1 cellular context compared by ENCODE assay signal in the genomic region with DNA sequence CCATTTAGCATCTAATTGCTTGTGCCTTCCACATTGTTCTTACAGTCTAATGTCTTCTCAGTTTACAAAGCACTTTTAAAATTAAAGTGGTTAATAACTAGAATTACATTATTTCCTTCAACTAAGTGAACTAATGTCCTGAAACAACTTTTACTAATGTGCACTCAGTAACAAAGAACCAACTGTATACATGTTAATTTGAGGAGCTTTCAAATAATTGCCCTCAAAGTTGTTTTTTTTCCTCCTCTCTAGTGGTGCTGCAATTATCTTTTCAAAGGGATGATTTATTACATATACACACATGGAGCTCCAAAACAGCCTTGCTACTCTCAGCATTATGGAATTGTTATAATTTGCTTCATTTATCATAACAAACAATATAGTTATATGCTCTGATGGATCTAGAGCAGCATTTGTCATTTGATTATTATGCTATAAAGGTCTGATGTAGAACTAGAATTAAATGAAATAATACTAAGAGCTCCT.
TF ChIP-seq lines count a peak whose summit lies in the region.

No MANE protein-coding gene starts in this region.

TF ChIP-seq in SK-N-SH, 30 proteins besides CTCF, POLR2A, EP300 and RAD21 (continued from another document):
- TF ChIP-seq, protein P1, sequence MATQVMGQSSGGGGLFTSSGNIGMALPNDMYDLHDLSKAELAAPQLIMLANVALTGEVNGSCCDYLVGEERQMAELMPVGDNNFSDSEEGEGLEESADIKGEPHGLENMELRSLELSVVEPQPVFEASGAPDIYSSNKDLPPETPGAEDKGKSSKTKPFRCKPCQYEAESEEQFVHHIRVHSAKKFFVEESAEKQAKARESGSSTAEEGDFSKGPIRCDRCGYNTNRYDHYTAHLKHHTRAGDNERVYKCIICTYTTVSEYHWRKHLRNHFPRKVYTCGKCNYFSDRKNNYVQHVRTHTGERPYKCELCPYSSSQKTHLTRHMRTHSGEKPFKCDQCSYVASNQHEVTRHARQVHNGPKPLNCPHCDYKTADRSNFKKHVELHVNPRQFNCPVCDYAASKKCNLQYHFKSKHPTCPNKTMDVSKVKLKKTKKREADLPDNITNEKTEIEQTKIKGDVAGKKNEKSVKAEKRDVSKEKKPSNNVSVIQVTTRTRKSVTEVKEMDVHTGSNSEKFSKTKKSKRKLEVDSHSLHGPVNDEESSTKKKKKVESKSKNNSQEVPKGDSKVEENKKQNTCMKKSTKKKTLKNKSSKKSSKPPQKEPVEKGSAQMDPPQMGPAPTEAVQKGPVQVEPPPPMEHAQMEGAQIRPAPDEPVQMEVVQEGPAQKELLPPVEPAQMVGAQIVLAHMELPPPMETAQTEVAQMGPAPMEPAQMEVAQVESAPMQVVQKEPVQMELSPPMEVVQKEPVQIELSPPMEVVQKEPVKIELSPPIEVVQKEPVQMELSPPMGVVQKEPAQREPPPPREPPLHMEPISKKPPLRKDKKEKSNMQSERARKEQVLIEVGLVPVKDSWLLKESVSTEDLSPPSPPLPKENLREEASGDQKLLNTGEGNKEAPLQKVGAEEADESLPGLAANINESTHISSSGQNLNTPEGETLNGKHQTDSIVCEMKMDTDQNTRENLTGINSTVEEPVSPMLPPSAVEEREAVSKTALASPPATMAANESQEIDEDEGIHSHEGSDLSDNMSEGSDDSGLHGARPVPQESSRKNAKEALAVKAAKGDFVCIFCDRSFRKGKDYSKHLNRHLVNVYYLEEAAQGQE (IDR thresholded peaks at IDR 0.05; ENCODE audit: low read depth, low read length) = no peak
- TF ChIP-seq MEF2A (IDR thresholded peaks at IDR 0.05; ENCODE audit: borderline replicate concordance, low read depth) = no peak
- TF ChIP-seq FOSL2 (IDR thresholded peaks at IDR 0.05; ENCODE audit: borderline replicate concordance, low read depth) = no peak
- no peak for TF ChIP-seq RCOR1 (IDR thresholded peaks at IDR 0.05; ENCODE audit: low read length)
- TF ChIP-seq, protein P2, sequence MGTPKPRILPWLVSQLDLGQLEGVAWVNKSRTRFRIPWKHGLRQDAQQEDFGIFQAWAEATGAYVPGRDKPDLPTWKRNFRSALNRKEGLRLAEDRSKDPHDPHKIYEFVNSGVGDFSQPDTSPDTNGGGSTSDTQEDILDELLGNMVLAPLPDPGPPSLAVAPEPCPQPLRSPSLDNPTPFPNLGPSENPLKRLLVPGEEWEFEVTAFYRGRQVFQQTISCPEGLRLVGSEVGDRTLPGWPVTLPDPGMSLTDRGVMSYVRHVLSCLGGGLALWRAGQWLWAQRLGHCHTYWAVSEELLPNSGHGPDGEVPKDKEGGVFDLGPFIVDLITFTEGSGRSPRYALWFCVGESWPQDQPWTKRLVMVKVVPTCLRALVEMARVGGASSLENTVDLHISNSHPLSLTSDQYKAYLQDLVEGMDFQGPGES (IDR thresholded peaks at IDR 0.05; ENCODE audit: low read depth, low read length) = no peak
- TF ChIP-seq RXRA (IDR thresholded peaks at IDR 0.05; ENCODE audit: borderline replicate concordance, low read depth) = no peak
- no peak for TF ChIP-seq NRF1 (IDR thresholded peaks at IDR 0.05; ENCODE audit: low read depth, low read length)
- TF ChIP-seq EZH2phosphoT487 (IDR thresholded peaks at IDR 0.05; ENCODE audit: borderline replicate concordance, low read depth) = no peak
- TF ChIP-seq, protein P3, sequence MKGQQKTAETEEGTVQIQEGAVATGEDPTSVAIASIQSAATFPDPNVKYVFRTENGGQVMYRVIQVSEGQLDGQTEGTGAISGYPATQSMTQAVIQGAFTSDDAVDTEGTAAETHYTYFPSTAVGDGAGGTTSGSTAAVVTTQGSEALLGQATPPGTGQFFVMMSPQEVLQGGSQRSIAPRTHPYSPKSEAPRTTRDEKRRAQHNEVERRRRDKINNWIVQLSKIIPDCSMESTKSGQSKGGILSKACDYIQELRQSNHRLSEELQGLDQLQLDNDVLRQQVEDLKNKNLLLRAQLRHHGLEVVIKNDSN (IDR thresholded peaks at IDR 0.05; ENCODE audit: borderline replicate concordance, low read depth) = no peak
- no peak for TF ChIP-seq FOXJ3 (CRISPR knock-in tag; IDR thresholded peaks at IDR 0.05)
- TF ChIP-seq GATA2 (CRISPR knock-in tag; IDR thresholded peaks at IDR 0.05) = no peak
- TF ChIP-seq SIN3A (IDR thresholded peaks at IDR 0.05; ENCODE audit: borderline replicate concordance, low read depth, low read length) = no peak
- TF ChIP-seq TEAD4 (IDR thresholded peaks at IDR 0.05; ENCODE audit: borderline replicate concordance, insufficient read depth) = no peak
- no peak for TF ChIP-seq YY1 (IDR thresholded peaks at IDR 0.05; ENCODE audit: low read depth)
- TF ChIP-seq, protein P4, sequence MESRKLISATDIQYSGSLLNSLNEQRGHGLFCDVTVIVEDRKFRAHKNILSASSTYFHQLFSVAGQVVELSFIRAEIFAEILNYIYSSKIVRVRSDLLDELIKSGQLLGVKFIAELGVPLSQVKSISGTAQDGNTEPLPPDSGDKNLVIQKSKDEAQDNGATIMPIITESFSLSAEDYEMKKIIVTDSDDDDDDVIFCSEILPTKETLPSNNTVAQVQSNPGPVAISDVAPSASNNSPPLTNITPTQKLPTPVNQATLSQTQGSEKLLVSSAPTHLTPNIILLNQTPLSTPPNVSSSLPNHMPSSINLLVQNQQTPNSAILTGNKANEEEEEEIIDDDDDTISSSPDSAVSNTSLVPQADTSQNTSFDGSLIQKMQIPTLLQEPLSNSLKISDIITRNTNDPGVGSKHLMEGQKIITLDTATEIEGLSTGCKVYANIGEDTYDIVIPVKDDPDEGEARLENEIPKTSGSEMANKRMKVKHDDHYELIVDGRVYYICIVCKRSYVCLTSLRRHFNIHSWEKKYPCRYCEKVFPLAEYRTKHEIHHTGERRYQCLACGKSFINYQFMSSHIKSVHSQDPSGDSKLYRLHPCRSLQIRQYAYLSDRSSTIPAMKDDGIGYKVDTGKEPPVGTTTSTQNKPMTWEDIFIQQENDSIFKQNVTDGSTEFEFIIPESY (IDR thresholded peaks at IDR 0.05; ENCODE audit: borderline replicate concordance, low read depth) = no peak
